In genomic region chr6:36827261-36828079, GRCh38 we compare ENCODE assay signal across 1 cellular context.
TF ChIP-seq lines count a peak whose summit lies in the region.

No MANE protein-coding gene starts in this region.

TF ChIP-seq in K562, 482 proteins besides CTCF, POLR2A, EP300 and RAD21 (continued from another document and continues in another):
- TF ChIP-seq, protein P1, sequence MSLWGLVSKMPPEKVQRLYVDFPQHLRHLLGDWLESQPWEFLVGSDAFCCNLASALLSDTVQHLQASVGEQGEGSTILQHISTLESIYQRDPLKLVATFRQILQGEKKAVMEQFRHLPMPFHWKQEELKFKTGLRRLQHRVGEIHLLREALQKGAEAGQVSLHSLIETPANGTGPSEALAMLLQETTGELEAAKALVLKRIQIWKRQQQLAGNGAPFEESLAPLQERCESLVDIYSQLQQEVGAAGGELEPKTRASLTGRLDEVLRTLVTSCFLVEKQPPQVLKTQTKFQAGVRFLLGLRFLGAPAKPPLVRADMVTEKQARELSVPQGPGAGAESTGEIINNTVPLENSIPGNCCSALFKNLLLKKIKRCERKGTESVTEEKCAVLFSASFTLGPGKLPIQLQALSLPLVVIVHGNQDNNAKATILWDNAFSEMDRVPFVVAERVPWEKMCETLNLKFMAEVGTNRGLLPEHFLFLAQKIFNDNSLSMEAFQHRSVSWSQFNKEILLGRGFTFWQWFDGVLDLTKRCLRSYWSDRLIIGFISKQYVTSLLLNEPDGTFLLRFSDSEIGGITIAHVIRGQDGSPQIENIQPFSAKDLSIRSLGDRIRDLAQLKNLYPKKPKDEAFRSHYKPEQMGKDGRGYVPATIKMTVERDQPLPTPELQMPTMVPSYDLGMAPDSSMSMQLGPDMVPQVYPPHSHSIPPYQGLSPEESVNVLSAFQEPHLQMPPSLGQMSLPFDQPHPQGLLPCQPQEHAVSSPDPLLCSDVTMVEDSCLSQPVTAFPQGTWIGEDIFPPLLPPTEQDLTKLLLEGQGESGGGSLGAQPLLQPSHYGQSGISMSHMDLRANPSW (CRISPR knock-in tag; IDR thresholded peaks at IDR 0.05) = no peak
- TF ChIP-seq MTA3 (IDR thresholded peaks at IDR 0.05; ENCODE audit: borderline replicate concordance) (no peak), PTRF (tag; IDR thresholded peaks at IDR 0.05) (no peak), HOXB6 (CRISPR knock-in tag; IDR thresholded peaks at IDR 0.05; ENCODE audit: borderline replicate concordance) (no peak), ZNF830 (CRISPR knock-in tag; IDR thresholded peaks at IDR 0.05) (no peak), IRF2 (CRISPR knock-in tag; IDR thresholded peaks at IDR 0.05) (no peak), IFI16 (CRISPR knock-in tag; IDR thresholded peaks at IDR 0.05) (no peak), GATAD2B (IDR thresholded peaks at IDR 0.05; ENCODE audit: borderline replicate concordance) (no peak), ZNF143 (CRISPR knock-in tag; IDR thresholded peaks at IDR 0.05) (no peak), CXXC5 (CRISPR knock-in tag; IDR thresholded peaks at IDR 0.05) (no peak), SIN3B (IDR thresholded peaks at IDR 0.05; ENCODE audit: low read depth) (no peak), MXI1 (IDR thresholded peaks at IDR 0.05; ENCODE audit: low read depth, low read length) (no peak), LEF1 (IDR thresholded peaks at IDR 0.05) (no peak), POLR2AphosphoS5 (IDR thresholded peaks at IDR 0.05; ENCODE audit: control insufficient read depth, insufficient read depth, low read depth, low read length) (0 out of 2 replicates have a peak, but pooled peaks have one; percentile 23), ETV6 (IDR thresholded peaks at IDR 0.05; ENCODE audit: borderline replicate concordance in 1 of 2, low read depth in 2 of 2, low read length in 1 of 2) (no peak), ETV6 (CRISPR knock-in tag; IDR thresholded peaks at IDR 0.05; ENCODE audit: borderline replicate concordance) (no peak), ARHGAP35 (IDR thresholded peaks at IDR 0.05; ENCODE audit: partially characterized antibody) (no peak), CBX3 (IDR thresholded peaks at IDR 0.05; ENCODE audit: borderline replicate concordance in 1 of 2, low read length in 2 of 2) (no peak), ZNF583 (CRISPR knock-in tag; IDR thresholded peaks at IDR 0.05) (no peak), GATAD2A (IDR thresholded peaks at IDR 0.05) (no peak), NCOA6 (IDR thresholded peaks at IDR 0.05) (no peak), XRCC5 (IDR thresholded peaks at IDR 0.05; ENCODE audit: low read depth, low read length) (0 out of 2 replicates have a peak, but pooled peaks have one; percentile 52), ZNF140 (CRISPR knock-in tag; IDR thresholded peaks at IDR 0.05) (no peak), RBM17 (IDR thresholded peaks at IDR 0.05; ENCODE audit: borderline replicate concordance, low read depth, low read length) (no peak), SMARCC2 (IDR thresholded peaks at IDR 0.05; ENCODE audit: low read depth) (peak; percentile 69; the same call in 1 of the 2 replicates), SRSF7 (optimal IDR thresholded peaks at IDR 0.05; ENCODE audit: low read depth, low read length) (no peak), SAP30 (IDR thresholded peaks at IDR 0.05; ENCODE audit: borderline replicate concordance, insufficient read depth, low read depth, low read length, poor library complexity, severe bottlenecking) (no peak), ZBTB34 (CRISPR knock-in tag; IDR thresholded peaks at IDR 0.05) (no peak), ZBTB9 (CRISPR knock-in tag; IDR thresholded peaks at IDR 0.05) (peak; percentile 59; the same call in 1 of the 2 replicates), HNRNPL (IDR thresholded peaks at IDR 0.05; ENCODE audit: low read depth, low read length) (no peak), ZNF586 (CRISPR knock-in tag; conservative IDR thresholded peaks at IDR 0.05) (no peak), GATA2 (CRISPR knock-in tag; IDR thresholded peaks at IDR 0.05) (no peak), ZNF644 (tag; IDR thresholded peaks at IDR 0.05; ENCODE audit: low read depth) (no peak), STAG1 (CRISPR knock-in tag; IDR thresholded peaks at IDR 0.05; ENCODE audit: borderline replicate concordance) (no peak), MEIS2 (IDR thresholded peaks at IDR 0.05; ENCODE audit: partially characterized antibody) (no peak), YY1 (IDR thresholded peaks at IDR 0.05; ENCODE audit: borderline replicate concordance in 1 of 3, control insufficient read depth in 1 of 3, extremely low read depth in 1 of 3, insufficient read depth in 3 of 3, insufficient read length in 1 of 3, insufficient replicate concordance in 2 of 3, low read depth in 1 of 3, low read length in 2 of 3) (peak in 1 of 3 experiments; percentile 41), TEAD2 (tag; IDR thresholded peaks at IDR 0.05) (no peak), ZBTB7A (IDR thresholded peaks at IDR 0.05; ENCODE audit: borderline replicate concordance, control insufficient read depth, low read depth, low read length) (peak; percentile 80; the same call in 1 of the 2 replicates), TCF3 (CRISPR knock-in tag; IDR thresholded peaks at IDR 0.05) (no peak), SAFB (IDR thresholded peaks at IDR 0.05; ENCODE audit: borderline replicate concordance, low read depth, low read length) (no peak), ZFX (CRISPR knock-in tag; IDR thresholded peaks at IDR 0.05) (peak; percentile 25), TCF15 (CRISPR knock-in tag; IDR thresholded peaks at IDR 0.05) (no peak), MLX (CRISPR knock-in tag; conservative IDR thresholded peaks at IDR 0.05) (no peak), COPS2 (conservative IDR thresholded peaks at IDR 0.05) (no peak), JUNB (CRISPR knock-in tag; conservative IDR thresholded peaks at IDR 0.05) (no peak), XRCC3 (IDR thresholded peaks at IDR 0.05) (no peak)
- TF ChIP-seq, protein P2, sequence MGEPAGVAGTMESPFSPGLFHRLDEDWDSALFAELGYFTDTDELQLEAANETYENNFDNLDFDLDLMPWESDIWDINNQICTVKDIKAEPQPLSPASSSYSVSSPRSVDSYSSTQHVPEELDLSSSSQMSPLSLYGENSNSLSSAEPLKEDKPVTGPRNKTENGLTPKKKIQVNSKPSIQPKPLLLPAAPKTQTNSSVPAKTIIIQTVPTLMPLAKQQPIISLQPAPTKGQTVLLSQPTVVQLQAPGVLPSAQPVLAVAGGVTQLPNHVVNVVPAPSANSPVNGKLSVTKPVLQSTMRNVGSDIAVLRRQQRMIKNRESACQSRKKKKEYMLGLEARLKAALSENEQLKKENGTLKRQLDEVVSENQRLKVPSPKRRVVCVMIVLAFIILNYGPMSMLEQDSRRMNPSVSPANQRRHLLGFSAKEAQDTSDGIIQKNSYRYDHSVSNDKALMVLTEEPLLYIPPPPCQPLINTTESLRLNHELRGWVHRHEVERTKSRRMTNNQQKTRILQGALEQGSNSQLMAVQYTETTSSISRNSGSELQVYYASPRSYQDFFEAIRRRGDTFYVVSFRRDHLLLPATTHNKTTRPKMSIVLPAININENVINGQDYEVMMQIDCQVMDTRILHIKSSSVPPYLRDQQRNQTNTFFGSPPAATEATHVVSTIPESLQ (CRISPR knock-in tag; IDR thresholded peaks at IDR 0.05) = no peak
- TF ChIP-seq, protein P3, sequence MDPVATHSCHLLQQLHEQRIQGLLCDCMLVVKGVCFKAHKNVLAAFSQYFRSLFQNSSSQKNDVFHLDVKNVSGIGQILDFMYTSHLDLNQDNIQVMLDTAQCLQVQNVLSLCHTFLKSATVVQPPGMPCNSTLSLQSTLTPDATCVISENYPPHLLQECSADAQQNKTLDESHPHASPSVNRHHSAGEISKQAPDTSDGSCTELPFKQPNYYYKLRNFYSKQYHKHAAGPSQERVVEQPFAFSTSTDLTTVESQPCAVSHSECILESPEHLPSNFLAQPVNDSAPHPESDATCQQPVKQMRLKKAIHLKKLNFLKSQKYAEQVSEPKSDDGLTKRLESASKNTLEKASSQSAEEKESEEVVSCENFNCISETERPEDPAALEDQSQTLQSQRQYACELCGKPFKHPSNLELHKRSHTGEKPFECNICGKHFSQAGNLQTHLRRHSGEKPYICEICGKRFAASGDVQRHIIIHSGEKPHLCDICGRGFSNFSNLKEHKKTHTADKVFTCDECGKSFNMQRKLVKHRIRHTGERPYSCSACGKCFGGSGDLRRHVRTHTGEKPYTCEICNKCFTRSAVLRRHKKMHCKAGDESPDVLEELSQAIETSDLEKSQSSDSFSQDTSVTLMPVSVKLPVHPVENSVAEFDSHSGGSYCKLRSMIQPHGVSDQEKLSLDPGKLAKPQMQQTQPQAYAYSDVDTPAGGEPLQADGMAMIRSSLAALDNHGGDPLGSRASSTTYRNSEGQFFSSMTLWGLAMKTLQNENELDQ (CRISPR knock-in tag; IDR thresholded peaks at IDR 0.05; ENCODE audit: borderline replicate concordance) = no peak
- TF ChIP-seq, protein P4, sequence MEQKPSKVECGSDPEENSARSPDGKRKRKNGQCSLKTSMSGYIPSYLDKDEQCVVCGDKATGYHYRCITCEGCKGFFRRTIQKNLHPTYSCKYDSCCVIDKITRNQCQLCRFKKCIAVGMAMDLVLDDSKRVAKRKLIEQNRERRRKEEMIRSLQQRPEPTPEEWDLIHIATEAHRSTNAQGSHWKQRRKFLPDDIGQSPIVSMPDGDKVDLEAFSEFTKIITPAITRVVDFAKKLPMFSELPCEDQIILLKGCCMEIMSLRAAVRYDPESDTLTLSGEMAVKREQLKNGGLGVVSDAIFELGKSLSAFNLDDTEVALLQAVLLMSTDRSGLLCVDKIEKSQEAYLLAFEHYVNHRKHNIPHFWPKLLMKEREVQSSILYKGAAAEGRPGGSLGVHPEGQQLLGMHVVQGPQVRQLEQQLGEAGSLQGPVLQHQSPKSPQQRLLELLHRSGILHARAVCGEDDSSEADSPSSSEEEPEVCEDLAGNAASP (IDR thresholded peaks at IDR 0.05) = no peak
- TF ChIP-seq, protein P5, sequence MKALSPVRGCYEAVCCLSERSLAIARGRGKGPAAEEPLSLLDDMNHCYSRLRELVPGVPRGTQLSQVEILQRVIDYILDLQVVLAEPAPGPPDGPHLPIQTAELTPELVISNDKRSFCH (CRISPR knock-in tag; IDR thresholded peaks at IDR 0.05) = no peak
- TF ChIP-seq, protein P5 (tag; IDR thresholded peaks at IDR 0.05) = 0 out of 2 replicates have a peak, but pooled peaks have one; percentile 24
- TF ChIP-seq, protein P6, sequence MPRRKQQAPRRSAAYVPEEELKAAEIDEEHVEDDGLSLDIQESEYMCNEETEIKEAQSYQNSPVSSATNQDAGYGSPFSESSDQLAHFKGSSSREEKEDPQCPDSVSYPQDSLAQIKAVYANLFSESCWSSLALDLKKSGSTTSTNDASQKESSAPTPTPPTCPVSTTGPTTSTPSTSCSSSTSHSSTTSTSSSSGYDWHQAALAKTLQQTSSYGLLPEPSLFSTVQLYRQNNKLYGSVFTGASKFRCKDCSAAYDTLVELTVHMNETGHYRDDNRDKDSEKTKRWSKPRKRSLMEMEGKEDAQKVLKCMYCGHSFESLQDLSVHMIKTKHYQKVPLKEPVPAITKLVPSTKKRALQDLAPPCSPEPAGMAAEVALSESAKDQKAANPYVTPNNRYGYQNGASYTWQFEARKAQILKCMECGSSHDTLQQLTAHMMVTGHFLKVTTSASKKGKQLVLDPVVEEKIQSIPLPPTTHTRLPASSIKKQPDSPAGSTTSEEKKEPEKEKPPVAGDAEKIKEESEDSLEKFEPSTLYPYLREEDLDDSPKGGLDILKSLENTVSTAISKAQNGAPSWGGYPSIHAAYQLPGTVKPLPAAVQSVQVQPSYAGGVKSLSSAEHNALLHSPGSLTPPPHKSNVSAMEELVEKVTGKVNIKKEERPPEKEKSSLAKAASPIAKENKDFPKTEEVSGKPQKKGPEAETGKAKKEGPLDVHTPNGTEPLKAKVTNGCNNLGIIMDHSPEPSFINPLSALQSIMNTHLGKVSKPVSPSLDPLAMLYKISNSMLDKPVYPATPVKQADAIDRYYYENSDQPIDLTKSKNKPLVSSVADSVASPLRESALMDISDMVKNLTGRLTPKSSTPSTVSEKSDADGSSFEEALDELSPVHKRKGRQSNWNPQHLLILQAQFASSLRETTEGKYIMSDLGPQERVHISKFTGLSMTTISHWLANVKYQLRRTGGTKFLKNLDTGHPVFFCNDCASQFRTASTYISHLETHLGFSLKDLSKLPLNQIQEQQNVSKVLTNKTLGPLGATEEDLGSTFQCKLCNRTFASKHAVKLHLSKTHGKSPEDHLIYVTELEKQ (CRISPR knock-in tag; IDR thresholded peaks at IDR 0.05) = no peak
